ENCODE assay signal across 12 cellular contexts in the genomic region with DNA sequence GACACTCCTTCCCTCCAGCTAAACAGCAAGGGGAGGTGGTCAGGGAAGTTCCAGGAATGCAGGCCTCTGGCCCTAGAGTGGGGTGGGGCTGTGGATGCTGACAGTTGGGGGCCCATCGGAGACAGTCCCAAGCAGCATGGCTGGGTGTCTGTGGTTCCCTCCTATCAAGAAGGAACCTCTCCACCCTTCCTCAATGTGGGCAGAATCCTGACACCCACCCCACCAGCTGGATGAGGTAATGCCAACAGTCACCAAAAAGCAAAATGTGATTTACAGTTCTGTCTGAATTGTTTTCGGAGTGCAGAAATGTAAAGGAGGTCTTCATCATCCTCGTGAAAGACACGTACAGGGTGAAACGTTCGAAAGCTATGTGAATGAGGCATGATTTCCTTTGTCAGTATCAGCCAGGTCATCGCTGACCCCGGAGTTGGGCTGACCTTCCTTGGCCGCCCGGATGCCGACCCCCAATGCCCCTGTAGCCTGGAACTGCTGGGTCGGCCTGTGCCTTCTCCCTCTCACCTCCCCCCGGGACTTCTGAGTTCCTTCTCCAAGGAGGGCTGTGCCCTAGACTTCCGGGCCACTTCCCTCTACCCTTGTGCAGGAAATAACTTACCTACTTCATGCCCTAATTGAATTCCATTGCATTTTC. TPM values are rescaled to one million over a fixed set of nuclear protein-coding genes. Genes with fewer than 3 reads are reported as not detected.
DNase-seq lines count a peak whose midpoint lies in the region; ATAC-seq, FAIRE-seq and TF ChIP-seq lines count a peak whose summit lies in the region.
"Had no signal": no experiment of that assay in that cellular context is flagged by ENCODE, and none has a peak within 500 bp of the region (broad histone marks: within the 10 kb centered on the region; RNA-seq: fewer than 3 reads in every experiment).

No MANE protein-coding gene starts in this region.

- peaks cover 70% of the 10 kb centered on the region for H3K4me1 Mint-ChIP-seq in osteocyte (ENCODE audit: unreplicated experiment)
- peaks cover 40% of the 10 kb centered on the region for H3K4me1 Mint-ChIP-seq in activated CD8-positive, alpha-beta T cell treated with anti-CD3 and anti-CD28 coated beads for 36 hours (ENCODE audit: low read depth)

- no peak for FAIRE-seq in frontal cortex (lab: Jason Lieb, UNC)

- H3K4me1 ChIP-seq in DOHH2 (ENCODE audit: control insufficient read depth, low read length) (peaks cover 43% of the 10 kb centered on the region), heart right ventricle (peaks cover 21 to 87% (median 57%) of the 10 kb centered on the region in 9 donors)

- H3K9me3 ChIP-seq in DOHH2 (ENCODE audit: control insufficient read depth, insufficient read depth, low read length) (no peaks in the 10 kb centered on the region), heart right ventricle (no peaks in the 10 kb centered on the region)
- H3K9me3 ChIP-seq: body of pancreas had no signal

- no peaks in the 10 kb centered on the region for H3K9me3 Mint-ChIP-seq in osteocyte (ENCODE audit: unreplicated experiment)
- no peaks in the 10 kb centered on the region for H3K9me3 Mint-ChIP-seq in activated CD8-positive, alpha-beta T cell treated with anti-CD3 and anti-CD28 coated beads for 36 hours
- H3K9me3 Mint-ChIP-seq: CD4-positive, alpha-beta T cell had no signal

- CTCF ChIA-PET in RWPE1 (lab: Yijun Ruan, JAX): no interaction called here
- CTCF ChIA-PET in activated CD8-positive, alpha-beta T cell treated with anti-CD3 and anti-CD28 coated beads for 36 hours (lab: Charles Lee): interaction anchor here (1.3 kb wide), 1 partner anchor 69 kb away, joined by 3 read pairs; the partner anchor contains the start of gene AP5Z1

- H3K4me2 ChIP-seq in DOHH2 (ENCODE audit: low read length): peak overlapping the region; percentile 30

- H3F3A ChIP-seq in DOHH2 (ENCODE audit: control insufficient read depth, insufficient read depth): no peaks in the 10 kb centered on the region

- peaks cover 93% of the 10 kb centered on the region for H3K79me2 ChIP-seq in DOHH2 (ENCODE audit: control insufficient read depth, low read length)

- H3K27ac ChIP-seq in DOHH2 (ENCODE audit: low read depth, low read length) (no peak overlapping the region), RWPE1 (peak overlapping the region; percentile 3; the same call in 1 of the 2 replicates), heart right ventricle (peak overlapping the region in 9 of 10 donors; percentile 48 to 83 (median 66))

- peak overlapping the region; percentile 82 for H3K27ac Mint-ChIP-seq in osteocyte (ENCODE audit: unreplicated experiment)
- H3K27ac Mint-ChIP-seq in activated CD8-positive, alpha-beta T cell treated with anti-CD3 and anti-CD28 coated beads for 36 hours: no peak overlapping the region
- H3K27ac Mint-ChIP-seq: CD4-positive, alpha-beta T cell had no signal

- H3K27me3 ChIP-seq in DOHH2 (ENCODE audit: control insufficient read depth, low read length) (no peaks in the 10 kb centered on the region), heart right ventricle (no peaks in the 10 kb centered on the region)
- H3K27me3 ChIP-seq: body of pancreas had no signal

- POLR2A ChIA-PET in RWPE1 (lab: Yijun Ruan, JAX; ENCODE audit: low non-redundant PET): no interaction called here
- POLR2A ChIA-PET in activated CD8-positive, alpha-beta T cell treated with anti-CD3 and anti-CD28 coated beads for 36 hours (lab: Charles Lee): interaction anchor here (0.7 kb wide), 1 partner anchor 18 kb away, joined by 3 read pairs; no protein-coding TSS in a partner anchor

- DNase-seq in RWPE1 (ENCODE audit: low spot score) (no peak), heart right ventricle (no peak), osteocyte (ENCODE audit: extremely low spot score, unreplicated experiment) (no peak), frontal cortex (ENCODE audit: low spot score in 2 of 2) (no peak)
- DNase-seq in activated CD8-positive, alpha-beta T cell treated with anti-CD3 and anti-CD28 coated beads for 36 hours: no peak
- DNase-seq: body of pancreas; CD4-positive, alpha-beta T cell; NCI-H2171 had no signal

- intact Hi-C loops in heart right ventricle (cut with DNase I): loop anchor here in 2 of 10 donors (5.0 kb wide), 2 partner anchors 36 to 41 kb away; no protein-coding TSS in a partner anchor
- intact Hi-C loops in activated CD8-positive, alpha-beta T cell treated with anti-CD3 and anti-CD28 coated beads for 36 hours (cut with micrococcal nuclease): no loop called here

- peaks cover 36% of the 10 kb centered on the region for H4K20me1 ChIP-seq in DOHH2 (ENCODE audit: control insufficient read depth, insufficient read depth, low read depth, low read length)

- no peaks in the 10 kb centered on the region for H3K9me2 ChIP-seq in DOHH2 (replicated peaks; ENCODE audit: control insufficient read depth, low read length)

- H3K4me3 ChIP-seq in DOHH2 (ENCODE audit: low read length) (no peak overlapping the region), heart right ventricle (peak overlapping the region in 4 of 10 donors; percentile 8 to 18 (median 14))
- H3K4me3 ChIP-seq: body of pancreas had no signal

- H3K36me3 Mint-ChIP-seq in osteocyte (ENCODE audit: unreplicated experiment): peaks cover 12% of the 10 kb centered on the region
- H3K36me3 Mint-ChIP-seq in activated CD8-positive, alpha-beta T cell treated with anti-CD3 and anti-CD28 coated beads for 36 hours (ENCODE audit: low read depth): peaks cover 9% of the 10 kb centered on the region

- no peaks in the 10 kb centered on the region for H3K27me3 Mint-ChIP-seq in osteocyte (ENCODE audit: unreplicated experiment)
- H3K27me3 Mint-ChIP-seq in activated CD8-positive, alpha-beta T cell treated with anti-CD3 and anti-CD28 coated beads for 36 hours: no peaks in the 10 kb centered on the region
- H3K27me3 Mint-ChIP-seq: CD4-positive, alpha-beta T cell had no signal

- 45 to 53% methylated on average over 14 of the region's 14 CpGs for WGBS in heart right ventricle, 2 donors

- no peak for TF ChIP-seq CTCF in DOHH2 (IDR thresholded peaks at IDR 0.05; ENCODE audit: low read depth, low read length, poor library complexity, severe bottlenecking)
- TF ChIP-seq CTCF in RWPE1 (conservative IDR thresholded peaks at IDR 0.05; ENCODE audit: low read depth): no peak
- TF ChIP-seq CTCF in heart right ventricle (IDR thresholded peaks at IDR 0.05): no peak
- TF ChIP-seq CTCF in osteocyte (IDR thresholded peaks at IDR 0.05): no peak
- no peak for TF ChIP-seq CTCF in activated CD8-positive, alpha-beta T cell treated with anti-CD3 and anti-CD28 coated beads for 36 hours (IDR thresholded peaks at IDR 0.05)

- ATAC-seq in heart right ventricle: peak in 4 of 8 donors; percentile 16 to 27 (median 22)
- no peak for ATAC-seq in GM18873 (IDR thresholded peaks at IDR 0.05; ENCODE audit: low FRiP score, unreplicated experiment)
- no peak for ATAC-seq in HG02763 (IDR thresholded peaks at IDR 0.05; ENCODE audit: unreplicated experiment)
- no peak for ATAC-seq in activated CD8-positive, alpha-beta T cell treated with anti-CD3 and anti-CD28 coated beads for 36 hours
- ATAC-seq: body of pancreas, HCT116 had no signal

- peaks cover 8% of the 10 kb centered on the region for H3K36me3 ChIP-seq in DOHH2 (ENCODE audit: control insufficient read depth, low read length)
- H3K36me3 ChIP-seq in heart right ventricle: peaks cover 0 to 5% (median 0%) of the 10 kb centered on the region in 9 donors

- no peak overlapping the region for H3K4me3 Mint-ChIP-seq in osteocyte (ENCODE audit: unreplicated experiment)
- no peak overlapping the region for H3K4me3 Mint-ChIP-seq in activated CD8-positive, alpha-beta T cell treated with anti-CD3 and anti-CD28 coated beads for 36 hours
- H3K4me3 Mint-ChIP-seq: CD4-positive, alpha-beta T cell had no signal

RNA-seq across cellular contexts. Expression of gene FOXK1, which starts 24.4 kb away (rescaled TPM):
- total RNA-seq in heart right ventricle (10 to 100 TPM; 17.6 to 30.6 (median 25.4) TPM), osteocyte (56.2 and 63.1 TPM in 2 replicates), frontal cortex (17.5 TPM)
- 1 to 10 TPM; 3.6 to 9.8 TPM for polyA plus RNA-seq in heart right ventricle
- 10 to 100 TPM; 38.5 to 39.6 TPM for total RNA-seq in activated CD8-positive, alpha-beta T cell treated with anti-CD3 and anti-CD28 coated beads for 36 hours
